ENCODE assay signal across 8 cellular contexts in the genomic region with DNA sequence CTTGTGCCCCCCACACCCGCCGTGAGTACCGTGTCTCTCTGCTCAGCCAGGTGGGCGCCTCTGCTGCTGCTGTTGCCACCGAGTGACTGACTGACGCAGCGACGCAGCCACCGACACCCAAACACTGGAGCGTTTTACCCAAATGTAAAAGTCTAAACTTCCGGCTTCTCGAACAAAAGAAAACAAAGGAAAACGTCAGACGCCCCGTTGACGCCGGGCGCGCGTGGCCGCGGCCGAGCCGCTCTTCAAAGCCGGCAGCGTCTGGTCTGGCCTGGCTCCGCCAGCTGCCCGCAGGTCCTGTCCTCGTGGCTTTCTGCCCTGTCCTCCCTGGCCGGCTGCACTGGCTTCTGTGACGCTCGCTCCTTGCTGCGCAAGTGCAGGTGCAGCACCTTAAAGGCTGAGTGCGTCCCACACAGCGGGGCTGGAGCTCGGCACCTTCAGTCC. TPM values are rescaled to one million over a fixed set of nuclear protein-coding genes. Genes with fewer than 3 reads are reported as not detected.
DNase-seq lines count a peak whose midpoint lies in the region; ATAC-seq and TF ChIP-seq lines count a peak whose summit lies in the region.

No MANE protein-coding gene starts in this region.

- DNase-seq in BE2C (peak; percentile 40), SJSA1 (ENCODE audit: low read depth in 1 of 2, low spot score in 2 of 2) (peak in 1 of 2 experiments; percentile 47), hepatocyte (ENCODE audit: low spot score) (peak; percentile 75), sigmoid colon (no peak), SJCRH30 (no peak)
- DNase-seq in activated naive CD8-positive, alpha-beta T cell treated with anti-CD3 and anti-CD28 coated beads, Interleukin-2, amount 50 U/mL, for 16 hours (ENCODE audit: low read depth, low spot score): peak; percentile 35

- no peak overlapping the region for H3K27ac ChIP-seq in SJSA1
- peak overlapping the region; percentile 48 for H3K27ac ChIP-seq in hepatocyte
- H3K27ac ChIP-seq in sigmoid colon: peak overlapping the region; percentile 28 to 60 (median 58)
- no peak overlapping the region for H3K27ac ChIP-seq in SJCRH30

- H3K79me2 ChIP-seq in hepatocyte: no peaks in the 10 kb centered on the region

- 2% methylated on average over 29 of the region's 36 CpGs for WGBS in hepatocyte (ENCODE audit: low lambda C conversion rate, missing lambda C conversion rate)
- 0 to 1% methylated on average over 36 of the region's 36 CpGs for WGBS in sigmoid colon, 2 donors

- H3K27me3 ChIP-seq in BE2C (peaks cover 61% of the 10 kb centered on the region), SJSA1 (replicated peaks) (peaks cover 51% of the 10 kb centered on the region), hepatocyte (peaks cover 15% of the 10 kb centered on the region), sigmoid colon (peaks cover 2 to 37% (median 6%) of the 10 kb centered on the region in 3 donors), SJCRH30 (no peaks in the 10 kb centered on the region)

- H3K4me2 ChIP-seq in hepatocyte: peak overlapping the region; percentile 98

- intact Hi-C loops in sigmoid colon (cut with DNase I): no loop called here

- peak; percentile 59 for ATAC-seq in GM19351 (IDR thresholded peaks at IDR 0.05; ENCODE audit: unreplicated experiment)
- peak; percentile 27 for ATAC-seq in HG03521 (IDR thresholded peaks at IDR 0.05; ENCODE audit: unreplicated experiment)

- no peak for TF ChIP-seq POLR2A in sigmoid colon (IDR thresholded peaks at IDR 0.05)

- peak overlapping the region; percentile 75 for H2AFZ ChIP-seq in hepatocyte

- H3K36me3 ChIP-seq in BE2C (no peaks in the 10 kb centered on the region), SJSA1 (no peaks in the 10 kb centered on the region), hepatocyte (replicated peaks; ENCODE audit: insufficient read depth, low read depth) (no peaks in the 10 kb centered on the region), sigmoid colon (no peaks in the 10 kb centered on the region), SJCRH30 (no peaks in the 10 kb centered on the region)

- peak overlapping the region; percentile 62 for H3K4me3 ChIP-seq in BE2C (ENCODE audit: low read depth, low read length)
- H3K4me3 ChIP-seq in SJSA1: peak overlapping the region; percentile 33
- peak overlapping the region; percentile 32 for H3K4me3 ChIP-seq in hepatocyte
- H3K4me3 ChIP-seq in sigmoid colon: peak overlapping the region; percentile 49 to 64 (median 60)
- H3K4me3 ChIP-seq in SJCRH30: no peak overlapping the region

- TF ChIP-seq EP300 in sigmoid colon (IDR thresholded peaks at IDR 0.05): no peak

- H3K9me2 ChIP-seq in hepatocyte (replicated peaks; ENCODE audit: insufficient read depth): no peaks in the 10 kb centered on the region

- H3K4me1 ChIP-seq in BE2C: no peaks in the 10 kb centered on the region
- H3K4me1 ChIP-seq in SJSA1 (replicated peaks): peaks cover 12% of the 10 kb centered on the region
- H3K4me1 ChIP-seq in hepatocyte (ENCODE audit: insufficient read depth): peaks cover 6% of the 10 kb centered on the region
- peaks cover 0 to 16% (median 10%) of the 10 kb centered on the region in 4 donors for H3K4me1 ChIP-seq in sigmoid colon
- no peaks in the 10 kb centered on the region for H3K4me1 ChIP-seq in SJCRH30

- TF ChIP-seq CTCF in BE2C (IDR thresholded peaks at IDR 0.05; ENCODE audit: low read depth, low read length) (no peak), hepatocyte (IDR thresholded peaks at IDR 0.05; ENCODE audit: poor library complexity) (no peak), sigmoid colon (IDR thresholded peaks at IDR 0.05) (no peak)

- no peaks in the 10 kb centered on the region for H4K20me1 ChIP-seq in hepatocyte (ENCODE audit: insufficient read depth, poor library complexity, severe bottlenecking)

- H3K9me3 ChIP-seq in BE2C (no peaks in the 10 kb centered on the region; the same call in 1 of the 2 replicates), SJSA1 (replicated peaks) (no peaks in the 10 kb centered on the region), hepatocyte (ENCODE audit: low read depth) (no peaks in the 10 kb centered on the region), sigmoid colon (no peaks in the 10 kb centered on the region), SJCRH30 (replicated peaks) (no peaks in the 10 kb centered on the region)

RNA-seq across cellular contexts. Expression of gene CLPTM1L, which starts 41.4 kb away (rescaled TPM):
- 240 TPM for polyA plus RNA-seq in BE2C (2012; ENCODE audit: insufficient read depth, insufficient read length, low read depth)
- total RNA-seq in SJSA1 (2014; rRNA removed; shearing (Covaris generic)): 241 and 247 TPM in 2 replicates
- total RNA-seq in hepatocyte (99.3 and 130 TPM in 2 replicates), sigmoid colon (10 to 100 TPM; 49.5 to 67.8 (median 58.9) TPM)
- polyA plus RNA-seq in hepatocyte (129 and 143 TPM in 2 replicates), sigmoid colon (10 to 100 TPM; 33.1 to 90.5 (median 33.6) TPM)
- 83.2 and 93.4 TPM in 2 replicates for total RNA-seq in SJCRH30 (2014; rRNA removed; shearing (Covaris generic))

RNA-seq across cellular contexts. Expression of gene SLC6A3, which starts 58.9 kb away (rescaled TPM):
- polyA plus RNA-seq in BE2C (2012; ENCODE audit: insufficient read depth, insufficient read length, low read depth): 1.2 TPM
- total RNA-seq in SJSA1 (2014; rRNA removed; shearing (Covaris generic)): not detected in 2 replicates
- total RNA-seq in hepatocyte (not detected in 2 replicates), sigmoid colon (not detected)
- polyA plus RNA-seq in hepatocyte (1.2 TPM in 1 of 2 replicates, not detected in the other), sigmoid colon (under 1 TPM in 1 of 3 donors, not detected in 2; 0.06 TPM)
- 0.04 and 0.23 TPM in 2 replicates for total RNA-seq in SJCRH30 (2014; rRNA removed; shearing (Covaris generic))

Comparison
In these comparisons a context has a peak if more than half of its experiments do, and no peak if none do; other contexts are left out.
1. DNase-seq: peak in BE2C (single experiment), activated naive CD8-positive, alpha-beta T cell treated with anti-CD3 and anti-CD28 coated beads, Interleukin-2, amount 50 U/mL, for 16 hours (single experiment) and hepatocyte (single experiment); none in sigmoid colon (single experiment) and SJCRH30 (0 of 2).
2. H3K27ac ChIP-seq: peak in hepatocyte (single experiment) and sigmoid colon (4 of 4); none in SJSA1 (single experiment) and SJCRH30 (single experiment).